In genomic region chr10:63429280-63429679, GRCh38 we compare ENCODE assay signal across 16 cellular contexts. TPM values are rescaled to one million over a fixed set of nuclear protein-coding genes. Genes with fewer than 3 reads are reported as not detected.
A peak's percentile ranks its signal among the peaks of the same experiment; 100 is the strongest.
DNase-seq lines count a peak whose midpoint lies in the region; ATAC-seq lines count a peak whose summit lies in the region.
"Had no signal": no experiment of that assay in that cellular context is flagged by ENCODE, and none has a peak within 500 bp of the region (broad histone marks: within the 10 kb centered on the region; RNA-seq: fewer than 3 reads in every experiment).

No MANE protein-coding gene starts in this region.

- H3K27me3 ChIP-seq in H7 (ENCODE audit: control insufficient read depth, insufficient read depth, low read length), result no peaks in the 10 kb centered on the region
- H3K27me3 ChIP-seq: cardiac muscle cell had no signal

- no peaks in the 10 kb centered on the region for H3K9me3 ChIP-seq in SK-N-MC (ENCODE audit: low read depth, low read length)

- ATAC-seq in naive thymus-derived CD8-positive, alpha-beta T cell, result no peak
- ATAC-seq in activated CD4-positive, CD25-positive, alpha-beta regulatory T cell treated with anti-CD3 and anti-CD28 coated beads, Interleukin-2, amount 50 U/mL, for 24 hours, result no peak
- no peak for ATAC-seq in activated naive CD4-positive, alpha-beta T cell treated with anti-CD3 and anti-CD28 coated beads, Interleukin-2, amount 50 U/mL, for 72 hours
- ATAC-seq: HCT116; stimulated activated naive CD8-positive, alpha-beta T cell treated with anti-CD3 and anti-CD28 coated beads, Interleukin-15, amount 100 ng/mL, for 72 hours had no signal

- DNase-seq in EH (ENCODE audit: low read depth), result peak; percentile 83
- no peak for DNase-seq in SK-N-MC (ENCODE audit: low read depth, low spot score)
- DNase-seq in epithelial cell of prostate (ENCODE audit: low read depth, low spot score), result no peak
- no peak for DNase-seq in naive thymus-derived CD8-positive, alpha-beta T cell
- no peak for DNase-seq in GM19238 (ENCODE audit: insufficient read length, low spot score)
- DNase-seq in activated naive CD4-positive, alpha-beta T cell treated with anti-CD3 and anti-CD28 coated beads, Interleukin-2, amount 50 U/mL, for 72 hours (ENCODE audit: low spot score in 2 of 2), result no peak
- DNase-seq in H7, result no peak
- DNase-seq: activated T-cell treated with anti-CD3 and anti-CD28 coated beads, Interleukin-2, amount 50 U/mL, for 48 hours; COR-L47; NCI-H1105 treated with DMSO at 0.1 percent for 48 hours; NCI-H526 treated with DMSO at 0.1 percent for 48 hours; SHP77 treated with DMSO at 0.1 percent for 48 hours; stimulated activated naive CD8-positive, alpha-beta T cell treated with anti-CD3 and anti-CD28 coated beads, Interleukin-15, amount 100 ng/mL, for 72 hours had no signal

- H3K36me3 ChIP-seq in SK-N-MC (ENCODE audit: insufficient read depth, low read length), result no peaks in the 10 kb centered on the region
- no peaks in the 10 kb centered on the region; the same call in 1 of the 2 replicates for H3K36me3 ChIP-seq in H7 (replicated peaks; ENCODE audit: control insufficient read depth, insufficient read depth, low read length)
- H3K36me3 ChIP-seq: cardiac muscle cell had no signal

- H3K4me1 Mint-ChIP-seq in naive thymus-derived CD8-positive, alpha-beta T cell, result peaks cover 14 to 42% (median 34%) of the 10 kb centered on the region in 4 donors

- peaks cover 0 to 7% (median 6%) of the 10 kb centered on the region in 3 donors for H3K36me3 Mint-ChIP-seq in naive thymus-derived CD8-positive, alpha-beta T cell
- H3K36me3 Mint-ChIP-seq in activated naive CD4-positive, alpha-beta T cell treated with anti-CD3 and anti-CD28 coated beads, Interleukin-2, amount 50 U/mL, for 72 hours, result peaks cover 0 to 12% of the 10 kb centered on the region in 2 donors

- peaks cover 0 to 2% (median 0%) of the 10 kb centered on the region in 9 donors for H3K9me3 Mint-ChIP-seq in naive thymus-derived CD8-positive, alpha-beta T cell
- peaks cover 0 to 4% of the 10 kb centered on the region in 2 donors for H3K9me3 Mint-ChIP-seq in activated naive CD4-positive, alpha-beta T cell treated with anti-CD3 and anti-CD28 coated beads, Interleukin-2, amount 50 U/mL, for 72 hours
- H3K9me3 Mint-ChIP-seq: stimulated activated naive CD8-positive, alpha-beta T cell treated with anti-CD3 and anti-CD28 coated beads, Interleukin-15, amount 100 ng/mL, for 72 hours had no signal

- H3K27me3 Mint-ChIP-seq in naive thymus-derived CD8-positive, alpha-beta T cell, result no peaks in the 10 kb centered on the region
- H3K27me3 Mint-ChIP-seq: stimulated activated naive CD8-positive, alpha-beta T cell treated with anti-CD3 and anti-CD28 coated beads, Interleukin-15, amount 100 ng/mL, for 72 hours had no signal

- no peak overlapping the region for H3K9ac ChIP-seq in SK-N-MC (ENCODE audit: insufficient read length)

- H3K27ac ChIP-seq in SK-N-MC, result peak overlapping the region; percentile 54; the same call in 1 of the 2 replicates
- H3K27ac ChIP-seq in epithelial cell of prostate, result peak overlapping the region; percentile 62
- H3K27ac ChIP-seq: cardiac muscle cell had no signal

- peak overlapping the region in 6 of 10 donors; percentile 8 to 58 (median 34) for H3K27ac Mint-ChIP-seq in naive thymus-derived CD8-positive, alpha-beta T cell
- no peak overlapping the region for H3K27ac Mint-ChIP-seq in activated naive CD4-positive, alpha-beta T cell treated with anti-CD3 and anti-CD28 coated beads, Interleukin-2, amount 50 U/mL, for 72 hours

- H3K4me3 Mint-ChIP-seq in naive thymus-derived CD8-positive, alpha-beta T cell, result no peak overlapping the region
- H3K4me3 Mint-ChIP-seq: stimulated activated naive CD8-positive, alpha-beta T cell treated with anti-CD3 and anti-CD28 coated beads, Interleukin-15, amount 100 ng/mL, for 72 hours had no signal

- H3K4me3 ChIP-seq in SK-N-MC (0 out of 2 replicates have a peak overlapping the region, but pooled peaks have one; percentile 15), H7 (ENCODE audit: insufficient read depth, low read depth, low read length) (no peak overlapping the region)
- H3K4me3 ChIP-seq: cardiac muscle cell had no signal

- POLR2A ChIA-PET in naive thymus-derived CD8-positive, alpha-beta T cell (lab: Charles Lee), result no interaction called here

RNA-seq across cellular contexts. Expression of gene JMJD1C, which starts 36.5 kb away (rescaled TPM):
- total RNA-seq in naive thymus-derived CD8-positive, alpha-beta T cell, result 100 to 1,000 TPM; 112 to 126 TPM
- polyA plus RNA-seq in naive thymus-derived CD8-positive, alpha-beta T cell, result 10 to 100 TPM; 28.6 to 51.9 (median 50.0) TPM
- 10 to 100 TPM; 62.5 to 68.7 TPM for total RNA-seq in activated naive CD4-positive, alpha-beta T cell treated with anti-CD3 and anti-CD28 coated beads, Interleukin-2, amount 50 U/mL, for 72 hours
- 108 and 180 TPM in 2 replicates for total RNA-seq in H7 (2014; rRNA removed; shearing (Covaris generic))

Comparison
In these comparisons a context has a peak if more than half of its experiments do, and no peak if none do; other contexts are left out.
1. H3K27ac Mint-ChIP-seq: peak in naive thymus-derived CD8-positive, alpha-beta T cell (6 of 10); none in activated naive CD4-positive, alpha-beta T cell treated with anti-CD3 and anti-CD28 coated beads, Interleukin-2, amount 50 U/mL, for 72 hours (0 of 2).